13 cellular contexts compared by ENCODE assay signal in the genomic region with DNA sequence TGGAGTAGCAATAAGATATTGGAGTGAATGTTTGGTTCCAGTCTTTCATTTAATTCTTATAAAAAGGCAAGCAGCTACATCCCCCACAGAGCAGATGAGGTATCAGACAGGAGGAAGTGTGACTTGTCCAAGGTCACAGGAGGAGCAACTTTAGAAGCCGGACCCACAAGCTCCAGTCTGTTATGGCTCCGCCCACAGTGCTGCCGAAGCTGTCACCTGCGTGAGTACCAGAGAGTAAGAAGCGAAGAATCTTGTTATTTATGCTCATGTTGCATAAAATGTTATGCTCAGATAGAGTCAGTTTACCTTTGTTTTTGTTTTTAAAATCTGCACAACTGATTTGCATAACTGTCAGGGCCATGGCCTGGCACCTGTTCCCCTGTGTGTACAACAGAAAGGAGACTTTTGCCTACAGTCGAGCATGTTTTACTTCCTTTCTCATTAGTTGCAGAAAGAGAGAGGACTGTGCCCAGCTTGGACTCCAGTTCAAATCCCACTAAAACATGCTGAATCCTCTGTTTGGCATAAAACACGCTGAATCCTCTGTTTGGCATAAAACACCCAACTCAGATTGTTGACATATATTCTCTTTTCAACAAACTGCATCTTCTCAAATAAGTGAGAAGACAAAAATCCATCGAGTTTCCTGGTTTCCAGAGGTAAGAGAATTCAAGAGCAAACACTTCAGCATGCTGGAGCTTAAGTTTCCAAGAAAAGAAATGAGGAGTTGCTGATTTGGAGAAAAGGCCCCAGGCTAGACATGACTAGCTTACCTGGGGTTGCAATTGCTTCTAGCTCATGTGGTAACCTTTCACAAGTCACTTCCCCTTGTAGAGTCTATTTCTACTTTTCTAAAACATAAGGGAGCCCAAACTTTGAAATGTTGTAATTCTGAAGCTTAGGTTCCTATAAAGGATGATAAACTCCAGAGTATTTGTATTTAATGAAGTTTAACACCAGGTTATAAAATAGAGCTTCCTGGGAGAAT.
DNase-seq lines count a peak whose midpoint lies in the region; ATAC-seq lines count a peak whose summit lies in the region.
"Had no signal": no experiment of that assay in that cellular context is flagged by ENCODE, and none has a peak within 500 bp of the region (broad histone marks: within the 10 kb centered on the region; RNA-seq: fewer than 3 reads in every experiment).

No MANE protein-coding gene starts in this region.

- intact Hi-C loops in left cardiac atrium (cut with DNase I): loop anchor here (10.0 kb wide), 2 partner anchors 604 to 614 kb away; no protein-coding TSS in a partner anchor

- DNase-seq in AML-193 (lab: John Stamatoyannopoulos, UW) (peak; percentile 47 to 51), NCI-H1048 (lab: John Stamatoyannopoulos, UW) (peak; percentile 83), DMS 273 treated with DMSO at 0.1 percent for 48 hours (lab: John Stamatoyannopoulos, UW) (no peak), NCI-H1417 treated with DMSO at 0.1 percent for 48 hours (lab: John Stamatoyannopoulos, UW) (no peak), left cardiac atrium (no peak), COLO668 (lab: John Stamatoyannopoulos, UW; ENCODE audit: unreplicated experiment) (no peak)
- DNase-seq: KG1, kidney glomerular epithelial cell, NCI-H510A, occipital lobe, T-helper 9 cell had no signal

- ATAC-seq in GM19328 (IDR thresholded peaks at IDR 0.05; ENCODE audit: unreplicated experiment): peak; percentile 74
- ATAC-seq in HG02884 (IDR thresholded peaks at IDR 0.05; ENCODE audit: unreplicated experiment): peak; percentile 52
- ATAC-seq in left cardiac atrium: no peak

Comparison
In these comparisons a context has a peak if more than half of its experiments do, and no peak if none do; other contexts are left out.
1. DNase-seq: peak in AML-193 (2 of 2) and NCI-H1048 (single experiment); none in DMS 273 treated with DMSO at 0.1 percent for 48 hours (single experiment), NCI-H1417 treated with DMSO at 0.1 percent for 48 hours (single experiment), left cardiac atrium (single experiment) and COLO668 (single experiment).
2. ATAC-seq: peak in GM19328 (single experiment) and HG02884 (single experiment); none in left cardiac atrium (0 of 2).